ENCODE assay signal across 22 cellular contexts in the genomic region with DNA sequence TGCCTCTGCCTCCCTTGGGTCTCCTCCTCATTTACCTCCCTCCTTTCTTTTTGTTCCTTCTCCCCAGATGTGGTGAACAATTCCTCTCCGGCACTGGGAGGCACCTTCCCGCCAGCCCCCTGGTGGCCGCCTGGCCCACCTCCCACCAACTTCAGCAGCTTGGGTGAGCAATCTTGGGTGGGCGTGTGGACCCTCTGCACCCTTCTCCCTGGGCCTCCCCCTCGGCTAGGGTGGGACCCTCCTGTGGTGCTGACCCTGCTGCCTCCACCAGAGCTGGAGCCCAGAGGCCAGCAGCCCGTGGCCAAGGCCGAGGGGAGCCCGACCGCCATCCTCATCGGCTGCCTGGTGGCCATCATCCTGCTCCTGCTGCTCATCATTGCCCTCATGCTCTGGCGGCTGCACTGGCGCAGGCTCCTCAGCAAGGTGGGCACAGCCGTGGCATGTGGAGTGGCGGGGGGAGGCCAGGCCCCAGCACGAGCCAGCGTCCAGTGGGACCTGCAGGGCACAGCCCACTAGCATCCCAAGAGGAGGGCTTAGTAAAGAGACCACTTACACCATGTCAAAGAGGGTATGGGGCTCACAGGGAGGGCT. TPM values are rescaled to one million over a fixed set of nuclear protein-coding genes. Genes with fewer than 3 reads are reported as not detected.
A peak's percentile ranks its signal among the peaks of the same experiment; 100 is the strongest.
DNase-seq lines count a peak whose midpoint lies in the region; FAIRE-seq and TF ChIP-seq lines count a peak whose summit lies in the region.
"Had no signal": no experiment of that assay in that cellular context is flagged by ENCODE, and none has a peak within 500 bp of the region (broad histone marks: within the 10 kb centered on the region; RNA-seq: fewer than 3 reads in every experiment).

No MANE protein-coding gene starts in this region.

- DNase-seq in AG04450 (ENCODE audit: low read depth, low spot score) (no peak), HTR-8/SVneo (ENCODE audit: insufficient read length, low spot score) (no peak), neural crest cell (ENCODE audit: low read depth, low spot score) (no peak), colonic mucosa (no peak), GM19239 (ENCODE audit: insufficient read length, low spot score) (no peak)
- no peak for DNase-seq in effector CD8-positive, alpha-beta T cell (lab: John Stamatoyannopoulos, UW)
- no peak for DNase-seq in stimulated activated naive CD4-positive, alpha-beta T cell (lab: John Stamatoyannopoulos, UW)
- DNase-seq: activated CD4-positive, CD25-positive, alpha-beta regulatory T cell treated with anti-CD3 and anti-CD28 coated beads, Interleukin-2, amount 50 U/mL, for 72 hours; activated naive CD4-positive, alpha-beta T cell treated with anti-CD3 and anti-CD28 coated beads, Interleukin-2, amount 50 U/mL, for 16 hours; AML-193; DMS153; HCEC 1CT; naive B cell; NCI-H187 treated with DMSO at 0.1 percent for 48 hours; NCI-H526 treated with DMSO at 0.1 percent for 48 hours; stimulated activated CD4-positive, alpha-beta T cell treated with anti-CD3 and anti-CD28 coated beads, Interleukin-4, amount 100 ng/mL, for 4 hours; T-cell had no signal

- intact Hi-C loops in colonic mucosa (cut with DNase I): no loop called here

- H3K27me3 ChIP-seq in AG04450 (ENCODE audit: control insufficient read depth, insufficient read depth, low read length): no peaks in the 10 kb centered on the region
- H3K27me3 ChIP-seq in colonic mucosa: no peaks in the 10 kb centered on the region

- H3K9me3 ChIP-seq in AG04450 (ENCODE audit: control insufficient read depth, insufficient read depth, low read length): no peaks in the 10 kb centered on the region; the same call in 1 of the 2 replicates
- no peaks in the 10 kb centered on the region for H3K9me3 ChIP-seq in colonic mucosa

- POLR2A ChIA-PET in AG04450 (lab: Yijun Ruan, JAX): no interaction called here

- H3K36me3 Mint-ChIP-seq in neural crest cell (ENCODE audit: low read depth): peaks cover 12% of the 10 kb centered on the region

- TF ChIP-seq CTCF in AG04450 (IDR thresholded peaks at IDR 0.05; ENCODE audit: low read depth, low read length) (peak; percentile 33), neural crest cell (conservative IDR thresholded peaks at IDR 0.05) (peak; percentile 46), colonic mucosa (IDR thresholded peaks at IDR 0.05) (no peak)

- no peak overlapping the region for H3K27ac Mint-ChIP-seq in neural crest cell (ENCODE audit: unreplicated experiment)
- H3K27ac Mint-ChIP-seq: naive B cell had no signal

- no peak overlapping the region for H3K27ac ChIP-seq in AG04450 (ENCODE audit: low read depth, low read length)
- peak overlapping the region; percentile 19 for H3K27ac ChIP-seq in cingulate gyrus (ENCODE audit: low read depth, low read length)
- H3K27ac ChIP-seq in colonic mucosa: no peak overlapping the region
- H3K27ac ChIP-seq: HL-60 had no signal

- no peaks in the 10 kb centered on the region for H3K27me3 Mint-ChIP-seq in neural crest cell (ENCODE audit: low read depth)
- H3K27me3 Mint-ChIP-seq: central memory CD8-positive, alpha-beta T cell; naive B cell; T-cell had no signal

- H3K36me3 ChIP-seq in colonic mucosa: peaks cover 19% of the 10 kb centered on the region

- FAIRE-seq in HTR-8/SVneo (lab: Jason Lieb, UNC): peak; percentile 31
- FAIRE-seq in GM19239 (lab: Jason Lieb, UNC): no peak

- H3K4me3 Mint-ChIP-seq in neural crest cell: peak overlapping the region; percentile 48
- H3K4me3 Mint-ChIP-seq: central memory CD8-positive, alpha-beta T cell; naive B cell; T-cell had no signal

- H3K9ac ChIP-seq in colonic mucosa (ENCODE audit: low read depth in 2 of 2, low read length in 2 of 2): no peak overlapping the region

- no peak overlapping the region for H3K4me3 ChIP-seq in AG04450 (ENCODE audit: low read depth, low read length)
- no peak overlapping the region for H3K4me3 ChIP-seq in colonic mucosa

- H3K9me3 Mint-ChIP-seq in neural crest cell: no peaks in the 10 kb centered on the region
- H3K9me3 Mint-ChIP-seq: central memory CD8-positive, alpha-beta T cell; naive B cell; T-cell had no signal

- peaks cover 32% of the 10 kb centered on the region for H3K4me1 Mint-ChIP-seq in neural crest cell
- H3K4me1 Mint-ChIP-seq: central memory CD8-positive, alpha-beta T cell; T-cell had no signal

- CTCF ChIA-PET in AG04450 (lab: Charles Lee): interaction anchor here (1.4 kb wide), 1 partner anchor 71 kb away, joined by 4 read pairs; no protein-coding TSS in a partner anchor

- no peaks in the 10 kb centered on the region for H3K4me1 ChIP-seq in colonic mucosa

RNA-seq across cellular contexts. Expression of a gene that starts 8.8 kb away (rescaled TPM):
- polyA plus RNA-seq in AG04450 (2011; rRNA removed): 9.9 and 13.3 TPM in 2 replicates
- 22.2 and 23.1 TPM in 2 replicates for polyA minus RNA-seq in AG04450 (2011; rRNA and poly(A)+ RNA removed)
- total RNA-seq in neural crest cell (160 and 178 TPM in 2 replicates), colonic mucosa (100 to 1,000 TPM; 261 to 267 TPM)

RNA-seq across cellular contexts. Expression of a gene that starts 14.9 kb away (rescaled TPM):
- polyA plus RNA-seq in AG04450 (2011; rRNA removed): 31.9 and 33.0 TPM in 2 replicates
- 20.7 and 20.9 TPM in 2 replicates for polyA minus RNA-seq in AG04450 (2011; rRNA and poly(A)+ RNA removed)
- total RNA-seq in neural crest cell (72.6 and 78.5 TPM in 2 replicates), colonic mucosa (10 to 100 TPM; 15.8 to 25.7 TPM)

RNA-seq across cellular contexts. Expression of a gene that starts 20.9 kb away (rescaled TPM):
- polyA plus RNA-seq in AG04450 (2011; rRNA removed): 10.3 and 12.2 TPM in 2 replicates
- polyA minus RNA-seq in AG04450 (2011; rRNA and poly(A)+ RNA removed): 19.5 and 20.0 TPM in 2 replicates
- total RNA-seq in neural crest cell: 61.3 and 68.2 TPM in 2 replicates
- total RNA-seq in colonic mucosa: 10 to 100 TPM; 27.5 to 55.6 TPM

RNA-seq across cellular contexts. Expression of a gene that starts 38.9 kb away (rescaled TPM):
- not detected in 2 replicates for polyA plus RNA-seq in AG04450 (2011; rRNA removed)
- not detected in 2 replicates for polyA minus RNA-seq in AG04450 (2011; rRNA and poly(A)+ RNA removed)
- total RNA-seq in neural crest cell: not detected in 2 replicates
- 1 to 10 TPM in 1 of 2 donors, not detected in 1; 1.3 TPM for total RNA-seq in colonic mucosa
- total RNA-seq: left lobe of liver, renal cortical epithelial cell had no signal

RNA-seq across cellular contexts. Expression of a gene that starts 47.7 kb away (rescaled TPM):
- not detected in 2 replicates for polyA plus RNA-seq in AG04450 (2011; rRNA removed)
- not detected in 2 replicates for polyA minus RNA-seq in AG04450 (2011; rRNA and poly(A)+ RNA removed)
- total RNA-seq in neural crest cell: not detected in 2 replicates
- total RNA-seq in colonic mucosa: under 1 TPM in 1 of 2 donors, not detected in 1; 0.30 TPM
- total RNA-seq: left lobe of liver, renal cortical epithelial cell had no signal
